Comparison of ENCODE assay signal across 32 cellular contexts in the genomic region with DNA sequence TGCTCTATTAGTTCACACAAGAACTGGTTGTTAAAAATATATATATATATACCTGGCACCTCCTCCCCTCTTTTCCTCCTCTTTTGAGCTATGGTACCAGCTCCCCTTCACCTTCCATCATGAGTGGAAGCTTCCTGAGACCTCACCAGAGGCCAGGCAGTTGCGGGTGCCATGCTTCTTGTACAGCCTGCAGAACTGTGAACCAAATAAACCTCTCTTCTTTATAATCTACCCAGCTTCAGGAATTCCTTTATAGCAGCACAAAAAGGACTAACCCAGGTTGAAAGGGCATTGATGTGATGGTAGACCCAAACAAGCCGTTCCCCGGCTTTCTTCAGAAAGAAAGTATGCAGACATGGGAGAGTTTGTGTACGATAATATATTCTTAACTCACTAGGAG. TPM values are rescaled to one million over a fixed set of nuclear protein-coding genes. Genes with fewer than 3 reads are reported as not detected.
"Had no signal": no experiment of that assay in that cellular context is flagged by ENCODE, and none has a peak within 500 bp of the region (broad histone marks: within the 10 kb centered on the region; RNA-seq: fewer than 3 reads in every experiment).

No MANE protein-coding gene starts in this region.

- H3K27me3 ChIP-seq: colonic mucosa, dorsolateral prefrontal cortex, esophagus squamous epithelium, gastrocnemius medialis had no signal

- ATAC-seq: effector memory CD8-positive, alpha-beta T cell; esophagus mucosa; foreskin keratinocyte; gastrocnemius medialis; gastroesophageal sphincter; heart left ventricle; heart right ventricle had no signal

- H3K4me3 ChIP-seq: colonic mucosa, coronary artery, dorsolateral prefrontal cortex, esophagus muscularis mucosa, esophagus squamous epithelium, gastrocnemius medialis, gastroesophageal sphincter, heart left ventricle, heart right ventricle had no signal

- FAIRE-seq: colon, endometrium, endothelial cell of umbilical vein, frontal cortex had no signal

- DNase-seq: cortex of kidney; dermis blood vessel endothelial cell; effector CD4-positive, alpha-beta T cell; effector CD8-positive, alpha-beta T cell; effector memory CD4-positive, alpha-beta T cell; effector memory CD8-positive, alpha-beta T cell; endodermal cell; erythroblast; esophagus squamous epithelium; foreskin fibroblast; foreskin keratinocyte; foreskin melanocyte; gastrocnemius medialis; glutamatergic neuron; heart left ventricle; heart right ventricle had no signal

- H3K36me3 ChIP-seq: colonic mucosa, esophagus muscularis mucosa, esophagus squamous epithelium, gastrocnemius medialis, gastroesophageal sphincter, heart left ventricle, heart right ventricle had no signal

- H3K4me1 ChIP-seq: esophagus squamous epithelium, foreskin keratinocyte, gastrocnemius medialis, heart left ventricle, heart right ventricle had no signal

- H3K27ac ChIP-seq: coronary artery, dorsolateral prefrontal cortex, epithelial cell of prostate, esophagus muscularis mucosa, esophagus squamous epithelium, foreskin keratinocyte, gastrocnemius medialis, gastroesophageal sphincter, heart left ventricle, heart right ventricle had no signal

- H3K27ac Mint-ChIP-seq: dendritic cell treated with granulocyte-macrophage colony-stimulating factor and Interleukin-4, amounts not matched to agents 40 ng/mL and 50 ng/mL, for 4 days; effector memory CD8-positive, alpha-beta T cell; endodermal cell had no signal

- H3K9me3 Mint-ChIP-seq: dendritic cell treated with granulocyte-macrophage colony-stimulating factor and Interleukin-4, amounts not matched to agents 40 ng/mL and 50 ng/mL, for 4 days; effector memory CD8-positive, alpha-beta T cell had no signal

- H3K9me3 ChIP-seq: colonic mucosa, esophagus muscularis mucosa, esophagus squamous epithelium, gastrocnemius medialis, gastroesophageal sphincter, heart left ventricle, heart right ventricle had no signal

- H3K4me1 Mint-ChIP-seq: endodermal cell had no signal

- H3K4me3 Mint-ChIP-seq: dendritic cell treated with granulocyte-macrophage colony-stimulating factor and Interleukin-4, amounts not matched to agents 40 ng/mL and 50 ng/mL, for 4 days; effector memory CD8-positive, alpha-beta T cell; endodermal cell had no signal

RNA-seq across cellular contexts. Expression of a gene that starts 14.9 kb away (rescaled TPM):
- total RNA-seq: dermis blood vessel endothelial cell, dermis microvascular lymphatic vessel endothelial cell, endothelial cell of umbilical vein, fibroblast of lung, fibroblast of villous mesenchyme, glomerular endothelial cell had no signal
- polyA plus RNA-seq: fibroblast of lung had no signal
